ENCODE assay signal across 27 cellular contexts in the genomic region with DNA sequence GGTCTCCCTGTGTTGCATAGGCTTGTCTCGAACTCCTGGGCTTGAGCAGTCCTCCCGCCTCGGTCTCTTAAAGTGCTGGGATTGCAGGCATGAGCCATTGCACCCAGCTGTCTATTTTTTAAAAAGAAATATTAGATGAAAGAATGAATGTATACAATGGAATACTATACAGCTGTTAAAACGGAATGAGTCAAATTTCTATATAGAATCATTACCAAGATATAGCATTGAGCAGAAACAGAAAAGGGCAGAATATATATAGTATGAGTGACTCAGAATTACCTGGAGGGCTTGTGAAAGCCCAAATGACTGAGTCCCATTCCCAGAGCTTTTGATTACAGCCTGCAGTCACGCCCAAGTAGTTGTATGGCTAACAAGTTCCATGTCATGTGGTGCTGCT. TPM values are rescaled to one million over a fixed set of nuclear protein-coding genes. Genes with fewer than 3 reads are reported as not detected.
"Had no signal": no experiment of that assay in that cellular context is flagged by ENCODE, and none has a peak within 500 bp of the region (broad histone marks: within the 10 kb centered on the region; RNA-seq: fewer than 3 reads in every experiment).

No MANE protein-coding gene starts in this region.

- H3K27ac Mint-ChIP-seq: activated T-cell treated with anti-CD3 and anti-CD28 coated beads, Interleukin-2, amount 50 U/mL, for 24 hours; activated T-helper 2 cell treated with anti-CD3 and anti-CD28 coated beads, Interferon-gamma antibody, Interleukin-2, Interleukin-4, amounts not matched to agents 10 μg/mL and 5 μg/mL and 100 μg/mL, durations not matched to agents 14 hours and 24 hours and 36 hours; mesothelial cell of epicardium; natural killer cell treated with Interleukin-12 subunit alpha and Interleukin-12 subunit beta and Interleukin-15 and Interleukin-18, amount 100 ng/mL, for 72 hours; stimulated activated effector memory CD8-positive, alpha-beta T cell treated with anti-CD3 and anti-CD28 coated beads, Interleukin-12 subunit alpha, Interleukin-12 subunit beta, amount 100 ng/mL, for 72 hours; T-helper 17 cell had no signal

- ATAC-seq: esophagus mucosa; heart left ventricle; left ventricle myocardium superior; natural killer cell treated with Interleukin-12 subunit alpha and Interleukin-12 subunit beta and Interleukin-15 and Interleukin-18, amount 100 ng/mL, for 72 hours; right cardiac atrium; stimulated activated effector memory CD8-positive, alpha-beta T cell treated with anti-CD3 and anti-CD28 coated beads, Interleukin-12 subunit alpha, Interleukin-12 subunit beta, amount 100 ng/mL, for 72 hours; T-helper 17 cell had no signal

- H3K9me3 ChIP-seq: heart left ventricle had no signal

- H3K27ac ChIP-seq: parathyroid adenoma, SK-N-MC had no signal

- H3K79me2 ChIP-seq: parathyroid adenoma had no signal

- H3K9ac ChIP-seq: parathyroid adenoma had no signal

- H3K4me3 Mint-ChIP-seq: activated naive CD8-positive, alpha-beta T cell; activated T-cell treated with anti-CD3 and anti-CD28 coated beads, Interleukin-2, amount 50 U/mL, for 24 hours; mesothelial cell of epicardium; natural killer cell treated with Interleukin-12 subunit alpha and Interleukin-12 subunit beta and Interleukin-15 and Interleukin-18, amount 100 ng/mL, for 72 hours; stimulated activated effector memory CD8-positive, alpha-beta T cell treated with anti-CD3 and anti-CD28 coated beads, Interleukin-12 subunit alpha, Interleukin-12 subunit beta, amount 100 ng/mL, for 72 hours; T-helper 17 cell had no signal

- H2AFZ ChIP-seq: parathyroid adenoma had no signal

- H3K36me3 Mint-ChIP-seq: natural killer cell treated with Interleukin-12 subunit alpha and Interleukin-12 subunit beta and Interleukin-15 and Interleukin-18, amount 100 ng/mL, for 72 hours; stimulated activated effector memory CD8-positive, alpha-beta T cell treated with anti-CD3 and anti-CD28 coated beads, Interleukin-12 subunit alpha, Interleukin-12 subunit beta, amount 100 ng/mL, for 72 hours had no signal

- H3K9me3 Mint-ChIP-seq: activated T-cell treated with anti-CD3 and anti-CD28 coated beads, Interleukin-2, amount 50 U/mL, for 24 hours; activated T-helper 2 cell treated with anti-CD3 and anti-CD28 coated beads, Interferon-gamma antibody, Interleukin-2, Interleukin-4, amounts not matched to agents 10 μg/mL and 5 μg/mL and 100 μg/mL, durations not matched to agents 14 hours and 24 hours and 36 hours; mesothelial cell of epicardium; natural killer cell treated with Interleukin-12 subunit alpha and Interleukin-12 subunit beta and Interleukin-15 and Interleukin-18, amount 100 ng/mL, for 72 hours; stimulated activated effector memory CD8-positive, alpha-beta T cell treated with anti-CD3 and anti-CD28 coated beads, Interleukin-12 subunit alpha, Interleukin-12 subunit beta, amount 100 ng/mL, for 72 hours had no signal

- DNase-seq: activated CD4-positive, alpha-beta T cell treated with anti-CD3 and anti-CD28 coated beads, Interleukin-2, amount 50 U/mL, for 1 hour; activated CD4-positive, CD25-positive, alpha-beta regulatory T cell; activated CD8-positive, alpha-beta memory T cell treated with anti-CD3 and anti-CD28 coated beads for 24 hours; activated CD8-positive, alpha-beta memory T cell treated with anti-CD3 and anti-CD28 coated beads, Interleukin-2, amount 50 U/mL, for 4 hours; activated naive CD4-positive, alpha-beta T cell; activated T-cell treated with anti-CD3 and anti-CD28 coated beads, Interleukin-2, amount 50 U/mL, for 24 hours; amniotic stem cell; effector CD8-positive, alpha-beta T cell; heart left ventricle; left ventricle myocardium superior; mammary epithelial cell; right cardiac atrium; stimulated activated CD4-positive, alpha-beta T cell treated with anti-CD3 and anti-CD28 coated beads, Interleukin-12 subunit alpha, Interleukin-12 subunit beta, amount 100 ng/mL, for 4 hours; SW 1271; T-helper 17 cell had no signal

- H3K4me3 ChIP-seq: heart left ventricle, SK-N-MC had no signal

RNA-seq across cellular contexts. Expression of a gene that starts 4.4 kb away (rescaled TPM):
- total RNA-seq: T-helper 17 cell had no signal

RNA-seq across cellular contexts. Expression of a gene that starts 20.5 kb away (rescaled TPM):
- total RNA-seq: cerebellum, esophagus mucosa, heart left ventricle, left ventricle myocardium superior, mammary epithelial cell, pulmonary artery endothelial cell, skeletal muscle tissue, T-helper 17 cell had no signal
- polyA plus RNA-seq: heart left ventricle, mammary epithelial cell, right cardiac atrium, thymus had no signal

RNA-seq across cellular contexts. Expression of a gene that starts 31.7 kb away (rescaled TPM):
- total RNA-seq: cerebellum had no signal
- polyA plus RNA-seq: mammary epithelial cell had no signal
